Comparison of ENCODE assay signal across 14 cellular contexts in the genomic region with DNA sequence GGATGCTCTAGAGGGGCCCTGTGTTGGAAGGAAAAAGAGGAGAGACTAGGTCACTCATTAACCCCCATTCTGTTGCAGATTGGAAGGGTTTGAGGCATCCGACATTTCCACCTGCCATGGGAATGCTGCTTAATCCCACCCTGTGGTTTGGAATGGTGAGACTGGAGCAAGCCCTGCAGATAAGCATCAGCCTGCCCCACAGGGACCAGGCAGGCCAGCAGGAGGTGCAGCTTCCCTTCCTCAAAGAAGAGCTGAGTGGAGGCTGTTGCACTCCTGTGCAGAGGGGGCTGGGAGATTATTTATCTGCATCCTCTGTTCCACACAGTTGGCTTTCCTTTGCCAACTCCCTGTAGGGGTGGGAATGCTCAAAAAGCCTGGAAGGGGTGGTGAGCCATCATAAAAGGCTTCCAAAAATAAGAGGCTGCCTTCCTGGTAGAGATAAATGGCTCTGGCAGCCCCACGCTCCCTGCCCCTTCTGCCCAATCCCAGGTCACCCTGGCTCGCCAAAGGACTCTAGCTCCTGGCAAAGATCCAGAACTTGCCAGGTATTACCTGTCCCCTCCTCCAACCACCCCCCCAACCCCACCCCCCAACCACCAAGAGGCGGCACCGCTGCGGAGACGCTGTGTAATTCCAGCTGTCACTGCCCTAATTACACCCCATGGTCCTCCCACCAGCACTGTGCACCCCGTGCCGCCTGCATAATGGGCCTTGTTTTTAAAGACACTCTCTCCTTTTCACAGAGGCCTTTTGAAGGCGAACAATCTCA.
DNase-seq lines count a peak whose midpoint lies in the region; ATAC-seq and TF ChIP-seq lines count a peak whose summit lies in the region.
"Had no signal": no experiment of that assay in that cellular context is flagged by ENCODE, and none has a peak within 500 bp of the region (broad histone marks: within the 10 kb centered on the region; RNA-seq: fewer than 3 reads in every experiment).

No MANE protein-coding gene starts in this region.

- DNase-seq in BJ (ENCODE audit: low read depth) (no peak), LNCaP clone FGC (ENCODE audit: low read depth) (no peak), NCI-H345 (lab: John Stamatoyannopoulos, UW) (peak; percentile 96), endodermal cell (peak; percentile 84), omental fat pad (ENCODE audit: low spot score) (no peak), T-helper 17 cell (no peak)
- DNase-seq: SHP77, spleen, upper lobe of right lung had no signal

- CTCF ChIA-PET in BJ (lab: Yijun Ruan, JAX), result interaction anchor here (1.0 kb wide), 1 partner anchor 11 kb away, joined by 3 read pairs; no protein-coding TSS in a partner anchor

- H3K36me3 Mint-ChIP-seq in endodermal cell (ENCODE audit: low read depth) (no peaks in the 10 kb centered on the region), T-helper 17 cell (ENCODE audit: low read depth) (peaks cover 2% of the 10 kb centered on the region)

- peaks cover 2% of the 10 kb centered on the region for H3K4me1 ChIP-seq in endodermal cell (ENCODE audit: control insufficient read depth, insufficient read depth, low read length)
- H3K4me1 ChIP-seq: spleen, upper lobe of right lung had no signal

- peaks cover 2% of the 10 kb centered on the region for H3K27me3 Mint-ChIP-seq in endodermal cell (ENCODE audit: insufficient read depth)
- H3K27me3 Mint-ChIP-seq in T-helper 17 cell, result peaks cover 78% of the 10 kb centered on the region

- no peaks in the 10 kb centered on the region for H3K9me3 ChIP-seq in endodermal cell (ENCODE audit: control insufficient read depth, low read length)
- H3K9me3 ChIP-seq in T-helper 17 cell (ENCODE audit: control insufficient read depth, low read length, poor library complexity, severe bottlenecking), result no peaks in the 10 kb centered on the region
- H3K9me3 ChIP-seq: BLaER1, spleen, upper lobe of right lung had no signal

- peaks cover 6% of the 10 kb centered on the region for H3K4me1 Mint-ChIP-seq in endodermal cell
- H3K4me1 Mint-ChIP-seq in T-helper 17 cell, result no peaks in the 10 kb centered on the region
- H3K4me1 Mint-ChIP-seq: activated T-helper 17 cell treated with anti-CD3 and anti-CD28 coated beads, Interleukin-2, amount 50 U/mL, for 72 hours had no signal

- H3K4me3 ChIP-seq in BJ (ENCODE audit: low read depth, low read length), result no peak overlapping the region
- no peak overlapping the region for H3K4me3 ChIP-seq in LNCaP clone FGC (ENCODE audit: low read depth, low read length)
- no peak overlapping the region for H3K4me3 ChIP-seq in endodermal cell (ENCODE audit: low read length)
- H3K4me3 ChIP-seq: BLaER1, spleen, upper lobe of right lung had no signal

- H3K36me3 ChIP-seq in BJ (ENCODE audit: control insufficient read depth, insufficient read depth, low read length), result no peaks in the 10 kb centered on the region
- H3K36me3 ChIP-seq in endodermal cell (ENCODE audit: control insufficient read depth, insufficient read depth, low read length), result no peaks in the 10 kb centered on the region
- H3K36me3 ChIP-seq: BLaER1, spleen, upper lobe of right lung had no signal

- no peak overlapping the region for H3K27ac ChIP-seq in endodermal cell (ENCODE audit: low read depth, low read length)
- H3K27ac ChIP-seq: BLaER1, spleen, upper lobe of right lung had no signal

- no peak overlapping the region for H3K27ac Mint-ChIP-seq in endodermal cell
- H3K27ac Mint-ChIP-seq in T-helper 17 cell, result no peak overlapping the region
- H3K27ac Mint-ChIP-seq: activated T-helper 17 cell treated with anti-CD3 and anti-CD28 coated beads, Interleukin-2, amount 50 U/mL, for 72 hours had no signal

- no peak overlapping the region for H3K9ac ChIP-seq in endodermal cell (ENCODE audit: extremely low read depth, low read length, poor library complexity, severe bottlenecking)
- H3K9ac ChIP-seq: BLaER1 had no signal

- H3K9me3 Mint-ChIP-seq in endodermal cell, result no peaks in the 10 kb centered on the region
- H3K9me3 Mint-ChIP-seq: activated T-helper 17 cell treated with anti-CD3 and anti-CD28 coated beads, Interleukin-2, amount 50 U/mL, for 72 hours had no signal

- H3K4me3 Mint-ChIP-seq in endodermal cell (no peak overlapping the region), T-helper 17 cell (no peak overlapping the region)
- H3K4me3 Mint-ChIP-seq: activated T-helper 17 cell treated with anti-CD3 and anti-CD28 coated beads, Interleukin-2, amount 50 U/mL, for 72 hours had no signal

- POLR2A ChIA-PET in BJ (lab: Charles Lee), result no interaction called here

- TF ChIP-seq CTCF in BJ (IDR thresholded peaks at IDR 0.05; ENCODE audit: insufficient read depth, low read depth, low read length) (0 out of 2 replicates have a peak, but pooled peaks have one; percentile 8), LNCaP clone FGC (IDR thresholded peaks at IDR 0.05; ENCODE audit: control insufficient read depth, extremely low read depth, insufficient read depth) (peak; percentile 14; the same call in 1 of the 2 replicates), endodermal cell (conservative IDR thresholded peaks at IDR 0.05) (peak; percentile 66), omental fat pad (IDR thresholded peaks at IDR 0.05) (no peak)

- H3K27me3 ChIP-seq in BJ (ENCODE audit: control insufficient read depth, insufficient read depth, low read length), result no peaks in the 10 kb centered on the region
- no peaks in the 10 kb centered on the region for H3K27me3 ChIP-seq in endodermal cell (ENCODE audit: control insufficient read depth, insufficient read depth, low read length, poor library complexity, severe bottlenecking)
- H3K27me3 ChIP-seq: BLaER1 had no signal

- WGBS in endodermal cell (ENCODE audit: insufficient coverage in 1 of 2, insufficient read length in 1 of 2), 2 experiments, result 35 to 38% methylated on average over 4 to 10 of the region's 10 CpGs

- ATAC-seq in omental fat pad (ENCODE audit: low FRiP score) (no peak), HG03139 (IDR thresholded peaks at IDR 0.05; ENCODE audit: unreplicated experiment) (no peak), T-helper 17 cell (no peak), GM21381 (IDR thresholded peaks at IDR 0.05; ENCODE audit: unreplicated experiment) (no peak)
- ATAC-seq: activated T-helper 17 cell treated with anti-CD3 and anti-CD28 coated beads, Interleukin-2, amount 50 U/mL, for 72 hours; esophagus mucosa; upper lobe of right lung had no signal

Comparison
In these comparisons a context has a peak if more than half of its experiments do, and no peak if none do; other contexts are left out.
1. DNase-seq: peak in NCI-H345 (single experiment) and endodermal cell (single experiment); none in BJ (single experiment), LNCaP clone FGC (single experiment), omental fat pad (single experiment) and T-helper 17 cell (0 of 3).
2. CTCF ChIP-seq: peak in BJ (single experiment), LNCaP clone FGC (single experiment) and endodermal cell (single experiment); none in omental fat pad (0 of 3).